Comparison of ENCODE assay signal across 8 cellular contexts in the genomic region with DNA sequence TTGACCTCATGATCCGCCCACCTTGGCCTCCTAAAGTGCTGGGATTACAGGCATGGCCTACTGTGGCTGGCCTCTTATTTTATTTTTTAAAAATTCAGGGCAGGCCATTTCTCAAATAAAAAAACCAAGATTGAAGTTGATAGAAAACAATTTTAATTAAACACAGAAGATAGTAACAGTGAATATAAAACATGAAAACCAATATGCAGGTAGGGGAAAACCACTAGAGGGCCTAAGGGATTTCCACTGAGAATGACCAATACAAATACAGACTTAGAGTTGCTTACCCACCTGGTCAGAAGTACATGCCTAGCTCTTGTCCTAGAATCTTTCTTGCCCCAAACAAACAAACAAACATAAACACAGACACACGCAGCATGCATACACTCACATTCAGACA.
DNase-seq lines count a peak whose midpoint lies in the region; ATAC-seq, FAIRE-seq and TF ChIP-seq lines count a peak whose summit lies in the region.

No MANE protein-coding gene starts in this region.

- H3K27ac ChIP-seq in effector memory CD4-positive, alpha-beta T cell (ENCODE audit: insufficient read depth, low read length, poor library complexity, severe bottlenecking), result no peak overlapping the region

- FAIRE-seq in RCC 7860 (lab: Jason Lieb, UNC), result no peak

- no peak overlapping the region for H3K4me3 ChIP-seq in effector memory CD4-positive, alpha-beta T cell (ENCODE audit: insufficient read depth, low read depth, low read length, poor library complexity, severe bottlenecking)

- TF ChIP-seq CTCF in AG09319 (IDR thresholded peaks at IDR 0.05; ENCODE audit: low read depth, low read length), result peak; percentile 32
- peak; percentile 6 for TF ChIP-seq CTCF in GM20000 (IDR thresholded peaks at IDR 0.05; ENCODE audit: extremely low read depth, missing control alignments)

- no peaks in the 10 kb centered on the region for H3K27me3 ChIP-seq in effector memory CD4-positive, alpha-beta T cell (replicated peaks; ENCODE audit: control insufficient read depth, insufficient read depth, low read length, poor library complexity, severe bottlenecking)

- H3K9me3 ChIP-seq in effector memory CD4-positive, alpha-beta T cell (ENCODE audit: control insufficient read depth, low read length), result no peaks in the 10 kb centered on the region

- no peaks in the 10 kb centered on the region for H3K36me3 ChIP-seq in effector memory CD4-positive, alpha-beta T cell (ENCODE audit: control insufficient read depth, insufficient read depth, low read length)

- DNase-seq in AG09319 (ENCODE audit: extremely low read depth, low read depth), result no peak
- DNase-seq in GM20000 (ENCODE audit: low spot score), result peak; percentile 42
- peak; percentile 31 for DNase-seq in iPS-NIHi7 (ENCODE audit: extremely low spot score)
- no peak for DNase-seq in RCC 7860 (ENCODE audit: low spot score)
- no peak for DNase-seq in effector memory CD4-positive, alpha-beta T cell

- peaks cover 10% of the 10 kb centered on the region for H3K4me1 ChIP-seq in effector memory CD4-positive, alpha-beta T cell (ENCODE audit: control insufficient read depth, insufficient read depth, low read length, poor library complexity, severe bottlenecking)

- ATAC-seq in SK-N-SH treated with all-trans-retinoic acid at 6 μM for 48 hours, result peak; percentile 58
- no peak for ATAC-seq in GM19463 (IDR thresholded peaks at IDR 0.05; ENCODE audit: unreplicated experiment)
- no peak for ATAC-seq in GM21576 (IDR thresholded peaks at IDR 0.05; ENCODE audit: unreplicated experiment)

TF ChIP-seq in SK-N-SH treated with all-trans-retinoic acid at 6 μM for 48 hours, 23 proteins besides CTCF, POLR2A, EP300 and RAD21:
- TF ChIP-seq ZC3H10 (CRISPR knock-in tag; IDR thresholded peaks at IDR 0.05), result no peak
- no peak for TF ChIP-seq SNAI2 (CRISPR knock-in tag; IDR thresholded peaks at IDR 0.05)
- TF ChIP-seq, protein P1, sequence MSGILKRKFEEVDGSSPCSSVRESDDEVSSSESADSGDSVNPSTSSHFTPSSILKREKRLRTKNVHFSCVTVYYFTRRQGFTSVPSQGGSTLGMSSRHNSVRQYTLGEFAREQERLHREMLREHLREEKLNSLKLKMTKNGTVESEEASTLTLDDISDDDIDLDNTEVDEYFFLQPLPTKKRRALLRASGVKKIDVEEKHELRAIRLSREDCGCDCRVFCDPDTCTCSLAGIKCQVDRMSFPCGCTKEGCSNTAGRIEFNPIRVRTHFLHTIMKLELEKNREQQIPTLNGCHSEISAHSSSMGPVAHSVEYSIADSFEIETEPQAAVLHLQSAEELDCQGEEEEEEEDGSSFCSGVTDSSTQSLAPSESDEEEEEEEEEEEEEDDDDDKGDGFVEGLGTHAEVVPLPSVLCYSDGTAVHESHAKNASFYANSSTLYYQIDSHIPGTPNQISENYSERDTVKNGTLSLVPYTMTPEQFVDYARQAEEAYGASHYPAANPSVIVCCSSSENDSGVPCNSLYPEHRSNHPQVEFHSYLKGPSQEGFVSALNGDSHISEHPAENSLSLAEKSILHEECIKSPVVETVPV (CRISPR knock-in tag; IDR thresholded peaks at IDR 0.05), result no peak
- TF ChIP-seq, protein P2, sequence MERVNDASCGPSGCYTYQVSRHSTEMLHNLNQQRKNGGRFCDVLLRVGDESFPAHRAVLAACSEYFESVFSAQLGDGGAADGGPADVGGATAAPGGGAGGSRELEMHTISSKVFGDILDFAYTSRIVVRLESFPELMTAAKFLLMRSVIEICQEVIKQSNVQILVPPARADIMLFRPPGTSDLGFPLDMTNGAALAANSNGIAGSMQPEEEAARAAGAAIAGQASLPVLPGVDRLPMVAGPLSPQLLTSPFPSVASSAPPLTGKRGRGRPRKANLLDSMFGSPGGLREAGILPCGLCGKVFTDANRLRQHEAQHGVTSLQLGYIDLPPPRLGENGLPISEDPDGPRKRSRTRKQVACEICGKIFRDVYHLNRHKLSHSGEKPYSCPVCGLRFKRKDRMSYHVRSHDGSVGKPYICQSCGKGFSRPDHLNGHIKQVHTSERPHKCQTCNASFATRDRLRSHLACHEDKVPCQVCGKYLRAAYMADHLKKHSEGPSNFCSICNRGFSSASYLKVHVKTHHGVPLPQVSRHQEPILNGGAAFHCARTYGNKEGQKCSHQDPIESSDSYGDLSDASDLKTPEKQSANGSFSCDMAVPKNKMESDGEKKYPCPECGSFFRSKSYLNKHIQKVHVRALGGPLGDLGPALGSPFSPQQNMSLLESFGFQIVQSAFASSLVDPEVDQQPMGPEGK (CRISPR knock-in tag; IDR thresholded peaks at IDR 0.05; ENCODE audit: borderline replicate concordance), result no peak
- no peak for TF ChIP-seq ESRRG (CRISPR knock-in tag; IDR thresholded peaks at IDR 0.05)
- no peak for TF ChIP-seq ISL1 (CRISPR knock-in tag; IDR thresholded peaks at IDR 0.05)
- TF ChIP-seq TCF4 (CRISPR knock-in tag; IDR thresholded peaks at IDR 0.05; ENCODE audit: borderline replicate concordance), result no peak
TF ChIP-seq in SK-N-SH treated with all-trans-retinoic acid at 6 μM for 48 hours: peak in this region for 0.

Comparison
In these comparisons a context has a peak if more than half of its experiments do, and no peak if none do; other contexts are left out.
1. DNase-seq: peak in GM20000 (single experiment) and iPS-NIHi7 (single experiment); none in AG09319 (single experiment), RCC 7860 (single experiment) and effector memory CD4-positive, alpha-beta T cell (0 of 3).